ENCODE assay signal across 8 cellular contexts in the genomic region with DNA sequence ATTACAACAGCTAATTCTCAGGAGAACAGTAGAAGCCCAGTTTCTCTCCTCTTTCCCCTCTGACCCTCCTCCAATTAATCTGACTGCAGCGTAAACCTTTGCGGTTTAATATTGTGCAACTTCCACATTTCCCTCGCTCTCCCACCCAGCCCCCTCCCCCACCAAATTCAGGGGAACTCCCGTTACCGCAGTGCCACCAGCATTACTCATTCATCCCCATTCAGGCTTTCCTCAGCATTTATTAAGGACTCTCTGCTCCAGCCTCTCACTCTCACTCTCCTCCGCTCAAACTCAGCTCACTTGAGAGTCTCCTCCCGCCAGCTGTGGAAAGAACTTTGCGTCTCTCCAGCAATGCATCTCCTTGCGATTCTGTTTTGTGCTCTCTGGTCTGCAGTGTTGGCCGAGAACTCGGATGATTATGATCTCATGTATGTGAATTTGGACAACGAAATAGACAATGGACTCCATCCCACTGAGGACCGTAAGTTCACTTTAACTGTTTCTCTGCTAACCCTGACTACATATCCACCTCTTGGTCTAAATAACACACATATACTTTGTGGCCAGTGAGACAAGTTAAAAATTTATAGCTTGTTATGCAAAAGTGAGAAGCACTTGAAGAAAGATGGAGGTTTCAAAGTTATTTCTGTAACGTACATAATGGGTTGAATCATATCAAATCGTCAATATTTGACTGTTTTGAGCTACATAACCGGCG. TPM values are rescaled to one million over a fixed set of nuclear protein-coding genes. Genes with fewer than 3 reads are reported as not detected.
DNase-seq lines count a peak whose midpoint lies in the region; ATAC-seq and TF ChIP-seq lines count a peak whose summit lies in the region.

A gene (plus strand): TSS at position 268 of the 718 bp plus-strand sequence. CDS start 84 bp downstream, at position 352.

- peak within 1 kb of the TSS; percentile 50 to 82 for H3K27ac ChIP-seq in SK-N-SH (ENCODE audit: low read depth in 2 of 2, low read length in 1 of 2)
- peak within 1 kb of the TSS; percentile 19 to 25 for H3K27ac ChIP-seq in mucosa of rectum (ENCODE audit: low read depth in 2 of 2, low read length in 2 of 2)
- H3K27ac ChIP-seq in upper lobe of right lung = no peak within 1 kb of the TSS

- H3K27me3 ChIP-seq in SK-N-SH (ENCODE audit: insufficient read depth) = no peaks in the 10 kb centered on the region
- peaks cover 0 to 9% of the 10 kb centered on the region in 2 donors for H3K27me3 ChIP-seq in mucosa of rectum (ENCODE audit: control insufficient read depth in 2 of 2, insufficient read depth in 2 of 2, low read length in 2 of 2)
- no peaks in the 10 kb centered on the region for H3K27me3 ChIP-seq in upper lobe of right lung

- peak; percentile 18 to 22 for DNase-seq in activated T-cell treated with anti-CD3 and anti-CD28 coated beads, Interleukin-2, amount 50 U/mL, for 48 hours
- DNase-seq in activated T-cell treated with anti-CD3 and anti-CD28 coated beads, Interleukin-2, amount 50 U/mL, for 1 hour = no peak
- peak; percentile 8 for DNase-seq in SK-N-SH
- DNase-seq in epithelial cell of esophagus (ENCODE audit: low read depth) = peak; percentile 52
- DNase-seq in upper lobe of right lung = peak; percentile 70
- no peak for DNase-seq in OCI-M2 (lab: John Stamatoyannopoulos, UW; ENCODE audit: unreplicated experiment)

- TF ChIP-seq CTCF in SK-N-SH (IDR thresholded peaks at IDR 0.05) (no peak), epithelial cell of esophagus (IDR thresholded peaks at IDR 0.05; ENCODE audit: insufficient read depth, low read depth, low read length, missing control alignments) (no peak), upper lobe of right lung (IDR thresholded peaks at IDR 0.05) (no peak)

- H3K79me2 ChIP-seq in SK-N-SH (ENCODE audit: insufficient read depth) = peaks cover 33% of the 10 kb centered on the region

- no peaks in the 10 kb centered on the region for H4K20me1 ChIP-seq in SK-N-SH (ENCODE audit: insufficient read depth)

- peak within 1 kb of the TSS; percentile 88 for H3K4me2 ChIP-seq in SK-N-SH

- H3K36me3 ChIP-seq in SK-N-SH (replicated peaks in 1 of 2; ENCODE audit: control insufficient read depth in 1 of 2, insufficient read depth in 2 of 2, low read length in 1 of 2) (peaks cover 5 to 12% of the 10 kb centered on the region in 2 experiments), mucosa of rectum (ENCODE audit: control insufficient read depth in 2 of 2, insufficient read depth in 2 of 2, low read length in 2 of 2) (no peaks in the 10 kb centered on the region), upper lobe of right lung (no peaks in the 10 kb centered on the region)

- H2AFZ ChIP-seq in SK-N-SH (ENCODE audit: low read depth) = peak within 1 kb of the TSS; percentile 83

- no peaks in the 10 kb centered on the region for H3K9me2 ChIP-seq in SK-N-SH

- peak within 1 kb of the TSS; percentile 51 to 68 for H3K4me3 ChIP-seq in SK-N-SH (ENCODE audit: low read depth in 2 of 2, low read length in 1 of 2)
- peak within 1 kb of the TSS; percentile 39 for H3K4me3 ChIP-seq in epithelial cell of esophagus (ENCODE audit: low read length)
- peak within 1 kb of the TSS; percentile 56 to 84 for H3K4me3 ChIP-seq in mucosa of rectum (ENCODE audit: low read length in 2 of 2)
- peak within 1 kb of the TSS; percentile 50 for H3K4me3 ChIP-seq in upper lobe of right lung

- no peak for TF ChIP-seq EP300 in SK-N-SH (IDR thresholded peaks at IDR 0.05; ENCODE audit: borderline replicate concordance in 1 of 2, low read depth in 1 of 2, low read length in 1 of 2)

- WGBS in SK-N-SH (ENCODE audit: low lambda C conversion rate) = 45% methylated on average over 17 of the region's 17 CpGs

- intact Hi-C loops in upper lobe of right lung (cut with DNase I) = no loop called here

- H3K9ac ChIP-seq in SK-N-SH (peak within 1 kb of the TSS; percentile 68), mucosa of rectum (ENCODE audit: low read depth in 1 of 2, low read length in 2 of 2) (peak within 1 kb of the TSS in 1 of 2 donors; percentile 51)

- TF ChIP-seq RAD21 in SK-N-SH (IDR thresholded peaks at IDR 0.05; ENCODE audit: low read length) = no peak

- peaks cover 11% of the 10 kb centered on the region for H3F3A ChIP-seq in SK-N-SH (replicated peaks; ENCODE audit: insufficient read depth)

- H3K4me1 ChIP-seq in SK-N-SH (ENCODE audit: control insufficient read depth in 1 of 2, insufficient read depth in 2 of 2, low read depth in 1 of 2, low read length in 1 of 2) = peaks cover 5 to 14% of the 10 kb centered on the region in 2 experiments; a peak in 3 of 4 replicates
- H3K4me1 ChIP-seq in mucosa of rectum (ENCODE audit: control insufficient read depth in 2 of 2, insufficient read depth in 2 of 2, low read length in 2 of 2) = peaks cover 0 to 5% of the 10 kb centered on the region in 2 donors
- H3K4me1 ChIP-seq in upper lobe of right lung = peaks cover 8% of the 10 kb centered on the region

- H3K9me3 ChIP-seq in SK-N-SH = no peaks in the 10 kb centered on the region
- no peaks in the 10 kb centered on the region for H3K9me3 ChIP-seq in mucosa of rectum (ENCODE audit: control insufficient read depth in 2 of 2, low read length in 2 of 2)
- no peaks in the 10 kb centered on the region for H3K9me3 ChIP-seq in upper lobe of right lung

- CTCF ChIA-PET in SK-N-SH (lab: Yijun Ruan, JAX) = interaction anchor here (1.2 to 3.4 kb wide), 3 partner anchors 16 to 277 kb away, joined by 4 to 19 read pairs (median 5); a partner anchor contains a TSS

- peak; percentile 80 for ATAC-seq in upper lobe of right lung
- no peak for ATAC-seq in HG03045 (IDR thresholded peaks at IDR 0.05; ENCODE audit: unreplicated experiment)

- POLR2A ChIA-PET in SK-N-SH (lab: Yijun Ruan, JAX) = interaction anchor here (1.7 kb wide), 1 partner anchor 276 kb away, joined by 5 read pairs; a partner anchor contains a TSS

TF ChIP-seq in SK-N-SH, 30 proteins besides CTCF, POLR2A, EP300 and RAD21:
- TF ChIP-seq TCF12 (IDR thresholded peaks at IDR 0.05) (peak; percentile 46; the same call in 1 of the 2 replicates), MXI1 (IDR thresholded peaks at IDR 0.05; ENCODE audit: low read depth, low read length) (no peak), FOSL2 (IDR thresholded peaks at IDR 0.05; ENCODE audit: borderline replicate concordance, low read depth) (0 out of 2 replicates have a peak, but pooled peaks have one; percentile 25), POLR2AphosphoS5 (IDR thresholded peaks at IDR 0.05; ENCODE audit: low read depth, low read length) (peak; percentile 85), MEF2A (IDR thresholded peaks at IDR 0.05; ENCODE audit: borderline replicate concordance, low read depth) (no peak), JUND (IDR thresholded peaks at IDR 0.05) (peak; percentile 41), TEAD4 (IDR thresholded peaks at IDR 0.05; ENCODE audit: borderline replicate concordance, insufficient read depth) (peak; percentile 42; the same call in 1 of the 2 replicates), TAF1 (IDR thresholded peaks at IDR 0.05; ENCODE audit: borderline replicate concordance, low read depth, low read length) (peak; percentile 74)
- TF ChIP-seq, protein P1, sequence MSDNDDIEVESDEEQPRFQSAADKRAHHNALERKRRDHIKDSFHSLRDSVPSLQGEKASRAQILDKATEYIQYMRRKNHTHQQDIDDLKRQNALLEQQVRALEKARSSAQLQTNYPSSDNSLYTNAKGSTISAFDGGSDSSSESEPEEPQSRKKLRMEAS (IDR thresholded peaks at IDR 0.05; ENCODE audit: low read depth) = no peak
- TF ChIP-seq, protein P2, sequence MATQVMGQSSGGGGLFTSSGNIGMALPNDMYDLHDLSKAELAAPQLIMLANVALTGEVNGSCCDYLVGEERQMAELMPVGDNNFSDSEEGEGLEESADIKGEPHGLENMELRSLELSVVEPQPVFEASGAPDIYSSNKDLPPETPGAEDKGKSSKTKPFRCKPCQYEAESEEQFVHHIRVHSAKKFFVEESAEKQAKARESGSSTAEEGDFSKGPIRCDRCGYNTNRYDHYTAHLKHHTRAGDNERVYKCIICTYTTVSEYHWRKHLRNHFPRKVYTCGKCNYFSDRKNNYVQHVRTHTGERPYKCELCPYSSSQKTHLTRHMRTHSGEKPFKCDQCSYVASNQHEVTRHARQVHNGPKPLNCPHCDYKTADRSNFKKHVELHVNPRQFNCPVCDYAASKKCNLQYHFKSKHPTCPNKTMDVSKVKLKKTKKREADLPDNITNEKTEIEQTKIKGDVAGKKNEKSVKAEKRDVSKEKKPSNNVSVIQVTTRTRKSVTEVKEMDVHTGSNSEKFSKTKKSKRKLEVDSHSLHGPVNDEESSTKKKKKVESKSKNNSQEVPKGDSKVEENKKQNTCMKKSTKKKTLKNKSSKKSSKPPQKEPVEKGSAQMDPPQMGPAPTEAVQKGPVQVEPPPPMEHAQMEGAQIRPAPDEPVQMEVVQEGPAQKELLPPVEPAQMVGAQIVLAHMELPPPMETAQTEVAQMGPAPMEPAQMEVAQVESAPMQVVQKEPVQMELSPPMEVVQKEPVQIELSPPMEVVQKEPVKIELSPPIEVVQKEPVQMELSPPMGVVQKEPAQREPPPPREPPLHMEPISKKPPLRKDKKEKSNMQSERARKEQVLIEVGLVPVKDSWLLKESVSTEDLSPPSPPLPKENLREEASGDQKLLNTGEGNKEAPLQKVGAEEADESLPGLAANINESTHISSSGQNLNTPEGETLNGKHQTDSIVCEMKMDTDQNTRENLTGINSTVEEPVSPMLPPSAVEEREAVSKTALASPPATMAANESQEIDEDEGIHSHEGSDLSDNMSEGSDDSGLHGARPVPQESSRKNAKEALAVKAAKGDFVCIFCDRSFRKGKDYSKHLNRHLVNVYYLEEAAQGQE (IDR thresholded peaks at IDR 0.05; ENCODE audit: low read depth, low read length) = peak; percentile 3; the same call in 1 of the 2 replicates
- TF ChIP-seq, protein P3, sequence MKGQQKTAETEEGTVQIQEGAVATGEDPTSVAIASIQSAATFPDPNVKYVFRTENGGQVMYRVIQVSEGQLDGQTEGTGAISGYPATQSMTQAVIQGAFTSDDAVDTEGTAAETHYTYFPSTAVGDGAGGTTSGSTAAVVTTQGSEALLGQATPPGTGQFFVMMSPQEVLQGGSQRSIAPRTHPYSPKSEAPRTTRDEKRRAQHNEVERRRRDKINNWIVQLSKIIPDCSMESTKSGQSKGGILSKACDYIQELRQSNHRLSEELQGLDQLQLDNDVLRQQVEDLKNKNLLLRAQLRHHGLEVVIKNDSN (IDR thresholded peaks at IDR 0.05; ENCODE audit: borderline replicate concordance, low read depth) = no peak

RNA-seq across cellular contexts. Expression of the gene that starts here (rescaled TPM):
- 208 and 248 TPM in 2 replicates for polyA plus RNA-seq in SK-N-SH (2012; rRNA removed)
- 213 and 251 TPM in 2 replicates for polyA plus RNA-seq in SK-N-SH (2012; cell fraction: cytosol; rRNA removed)
- 108 and 152 TPM in 2 replicates for polyA plus RNA-seq in SK-N-SH (2012; cell fraction: nucleus; rRNA removed)
- total RNA-seq in upper lobe of right lung = 7.2 TPM

Comparison
In these comparisons a context has a peak if more than half of its experiments do, and no peak if none do; other contexts are left out.
1. DNase-seq: peak in activated T-cell treated with anti-CD3 and anti-CD28 coated beads, Interleukin-2, amount 50 U/mL, for 48 hours (2 of 2), SK-N-SH (single experiment), epithelial cell of esophagus (single experiment) and upper lobe of right lung (single experiment); none in activated T-cell treated with anti-CD3 and anti-CD28 coated beads, Interleukin-2, amount 50 U/mL, for 1 hour (single experiment) and OCI-M2 (single experiment).
2. Peak in every context shown above with its lines, with median percentiles within 50 percentile points of each other: H3K4me3 ChIP-seq.